ENCODE assay signal across 10 cellular contexts in the genomic region with DNA sequence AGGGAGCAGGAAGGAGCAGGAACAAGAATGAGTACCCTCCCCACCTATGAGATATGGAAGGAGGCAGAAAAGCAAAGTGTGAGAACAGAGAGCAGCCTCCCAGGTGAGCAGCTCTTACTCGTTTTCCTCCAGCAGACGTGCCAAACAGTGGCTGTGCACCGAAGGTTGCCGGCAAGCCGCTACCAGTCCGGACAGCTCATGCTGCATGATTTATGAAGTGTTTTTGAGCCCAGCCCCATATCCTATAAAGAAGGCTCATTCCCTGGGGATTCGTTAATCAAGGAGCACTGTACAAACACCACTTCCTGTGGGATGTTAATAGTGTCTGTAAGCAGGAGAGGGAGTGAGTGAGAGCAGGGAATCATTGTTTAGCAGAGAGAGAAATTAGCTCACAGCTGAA.
DNase-seq lines count a peak whose midpoint lies in the region; ATAC-seq and TF ChIP-seq lines count a peak whose summit lies in the region.
"Had no signal": no experiment of that assay in that cellular context is flagged by ENCODE, and none has a peak within 500 bp of the region (broad histone marks: within the 10 kb centered on the region; RNA-seq: fewer than 3 reads in every experiment).

No MANE protein-coding gene starts in this region.

- peak overlapping the region; percentile 6 to 57 (median 19) for H3K4me3 Mint-ChIP-seq in brain

- TF ChIP-seq CTCF in HFF-Myc (IDR thresholded peaks at IDR 0.05; ENCODE audit: low read depth, low read length, missing control alignments) (no peak), brain (conservative IDR thresholded peaks at IDR 0.05) (no peak), Peyer's patch (IDR thresholded peaks at IDR 0.05) (no peak)

- no peaks in the 10 kb centered on the region for H3K4me1 ChIP-seq in Peyer's patch

- H3K27ac ChIP-seq in Peyer's patch = no peak overlapping the region

- H3K27me3 Mint-ChIP-seq in brain = peaks cover 12% of the 10 kb centered on the region

- ATAC-seq in HG02870 (IDR thresholded peaks at IDR 0.05; ENCODE audit: unreplicated experiment) = no peak
- ATAC-seq: left colon had no signal

- H3K9me3 Mint-ChIP-seq in brain = peaks cover 0 to 8% (median 2%) of the 10 kb centered on the region in 5 experiments

- H3K27ac Mint-ChIP-seq in brain = peak overlapping the region in 3 of 5 experiments; percentile 1 to 83 (median 8)

- peaks cover 37% of the 10 kb centered on the region for H3K4me1 Mint-ChIP-seq in brain

- H3K36me3 ChIP-seq in Peyer's patch = no peaks in the 10 kb centered on the region

- H3K36me3 Mint-ChIP-seq in brain = no peaks in the 10 kb centered on the region

- no peaks in the 10 kb centered on the region for H3K27me3 ChIP-seq in Peyer's patch

- DNase-seq in HFF-Myc (ENCODE audit: extremely low read depth, low read depth) (peak; percentile 7), NCI-H2171 treated with DMSO at 0.1 percent for 48 hours (lab: John Stamatoyannopoulos, UW) (peak; percentile 87), skeletal muscle cell (ENCODE audit: low read depth) (peak; percentile 3), HuH-7.5 (ENCODE audit: low spot score) (no peak), Peyer's patch (no peak)
- DNase-seq: activated naive CD4-positive, alpha-beta T cell treated with anti-CD3 and anti-CD28 coated beads, Interleukin-2, amount 50 U/mL, for 16 hours; erythroblast; left colon had no signal

- no peak overlapping the region for H3K4me3 ChIP-seq in HFF-Myc (replicated peaks; ENCODE audit: low read depth, low read length)
- H3K4me3 ChIP-seq in skeletal muscle cell (ENCODE audit: low read depth, low read length) = no peak overlapping the region
- H3K4me3 ChIP-seq in Peyer's patch = no peak overlapping the region

- no peak for TF ChIP-seq POLR2A in Peyer's patch (IDR thresholded peaks at IDR 0.05)

- no peaks in the 10 kb centered on the region for H3K9me3 ChIP-seq in Peyer's patch

Comparison
In these comparisons a context has a peak if more than half of its experiments do, and no peak if none do; other contexts are left out.
1. DNase-seq: peak in HFF-Myc (single experiment), NCI-H2171 treated with DMSO at 0.1 percent for 48 hours (single experiment) and skeletal muscle cell (single experiment); none in HuH-7.5 (single experiment) and Peyer's patch (0 of 3).